In genomic region chr6:26250806-26251075, GRCh38 we compare ENCODE assay signal across 9 cellular contexts.
DNase-seq lines count a peak whose midpoint lies in the region; ATAC-seq, FAIRE-seq and TF ChIP-seq lines count a peak whose summit lies in the region.
"Had no signal": no experiment of that assay in that cellular context is flagged by ENCODE, and none has a peak within 500 bp of the region (broad histone marks: within the 10 kb centered on the region; RNA-seq: fewer than 3 reads in every experiment).

No MANE protein-coding gene starts in this region.

- no peak for TF ChIP-seq CTCF in KMS-11 (conservative IDR thresholded peaks at IDR 0.05; ENCODE audit: low read depth, low read length)
- no peak for TF ChIP-seq CTCF in keratinocyte (optimal IDR thresholded peaks at IDR 0.05 in 1 of 3, IDR thresholded peaks at IDR 0.05 in 1 of 3, conservative IDR thresholded peaks at IDR 0.05 in 1 of 3; ENCODE audit: extremely low read depth in 1 of 3, insufficient read depth in 2 of 3, low read length in 3 of 3)

- peak overlapping the region; percentile 48 for H3K4me3 ChIP-seq in KMS-11 (IDR thresholded peaks at IDR 0.05; ENCODE audit: insufficient read depth, low read depth, low read length)
- peak overlapping the region; percentile 59 to 73 (median 70) for H3K4me3 ChIP-seq in keratinocyte (ENCODE audit: control insufficient read depth in 2 of 3, extremely low read depth in 1 of 3, insufficient read depth in 2 of 3, low read depth in 1 of 3, low read length in 3 of 3)
- H3K4me3 ChIP-seq in stomach smooth muscle (ENCODE audit: low read length in 2 of 2) = peak overlapping the region; percentile 67 to 71

- H3K9ac ChIP-seq in KMS-11 = peak overlapping the region; percentile 91
- peak overlapping the region; percentile 77 for H3K9ac ChIP-seq in keratinocyte (ENCODE audit: control insufficient read depth, extremely low read depth, insufficient read depth, low read length)
- H3K9ac ChIP-seq in stomach smooth muscle (ENCODE audit: low read length in 2 of 2) = no peak overlapping the region

- in situ Hi-C loops in ACHN (cut with HindIII; ENCODE audit: low pct_ligation_motif_present, low pct_unique_long_range_greater_than_20kb, low sequenced_read_pairs) = no loop called here

- H3K79me2 ChIP-seq in KMS-11 (ENCODE audit: insufficient read depth, low read depth) (peaks cover 13% of the 10 kb centered on the region; the same call in 1 of the 2 replicates), keratinocyte (ENCODE audit: control insufficient read depth, insufficient read depth, low read length) (no peaks in the 10 kb centered on the region)

- no peaks in the 10 kb centered on the region for H3K9me1 ChIP-seq in keratinocyte (ENCODE audit: control insufficient read depth, extremely low read depth, insufficient read depth, low read length)

- no peak for ATAC-seq in HG02938 (IDR thresholded peaks at IDR 0.05; ENCODE audit: unreplicated experiment)
- ATAC-seq: Panc1 had no signal

- H2AFZ ChIP-seq in KMS-11 (ENCODE audit: low read depth) (peak overlapping the region; percentile 83), keratinocyte (ENCODE audit: control insufficient read depth, low read length) (peak overlapping the region; percentile 91)

- H3K27ac ChIP-seq in KMS-11 (peak overlapping the region; percentile 93), keratinocyte (ENCODE audit: control insufficient read depth, insufficient read depth, low read length) (peak overlapping the region; percentile 74), stomach smooth muscle (ENCODE audit: low read length) (no peak overlapping the region), caudate nucleus (ENCODE audit: low read depth, low read length) (no peak overlapping the region)

- DNase-seq in DMS79 treated with DMSO at 0.1 percent for 48 hours (lab: John Stamatoyannopoulos, UW) (peak; percentile 69), astrocyte of the hippocampus (ENCODE audit: low read depth, low spot score) (peak; percentile 73), keratinocyte (ENCODE audit: low read depth, low spot score) (no peak), caudate nucleus (lab: John Stamatoyannopoulos, UW) (no peak), ACHN (no peak)

- H4K20me1 ChIP-seq in KMS-11 (ENCODE audit: insufficient read depth) (no peaks in the 10 kb centered on the region), keratinocyte (ENCODE audit: control insufficient read depth, extremely low read depth, insufficient read depth, low read length) (no peaks in the 10 kb centered on the region)

- H3K36me3 ChIP-seq in KMS-11 (ENCODE audit: insufficient read depth) (no peaks in the 10 kb centered on the region), keratinocyte (ENCODE audit: control insufficient read depth in 2 of 2, extremely low read depth in 1 of 2, insufficient read depth in 2 of 2, low read length in 2 of 2) (no peaks in the 10 kb centered on the region), stomach smooth muscle (ENCODE audit: control insufficient read depth in 2 of 2, insufficient read depth in 2 of 2, low read length in 2 of 2) (no peaks in the 10 kb centered on the region)

- H3K27me3 ChIP-seq in KMS-11 (ENCODE audit: insufficient read depth, low read depth) (no peaks in the 10 kb centered on the region), keratinocyte (ENCODE audit: control insufficient read depth, extremely low read depth, insufficient read depth, low read length) (no peaks in the 10 kb centered on the region), stomach smooth muscle (ENCODE audit: control insufficient read depth in 1 of 2, insufficient read depth in 2 of 2, low read length in 2 of 2) (peaks cover 39 to 46% of the 10 kb centered on the region in 2 donors)

- peak overlapping the region; percentile 89 for H3K4me2 ChIP-seq in KMS-11
- H3K4me2 ChIP-seq in keratinocyte (ENCODE audit: control insufficient read depth, extremely low read depth, insufficient read depth, low read depth, low read length) = peak overlapping the region; percentile 96

- dilution Hi-C loops in keratinocyte (cut with MboI; ENCODE audit: extremely low pct_ligation_motif_present, low sequenced_read_pairs) = no loop called here

- peaks cover 20% of the 10 kb centered on the region for H3K4me1 ChIP-seq in KMS-11 (ENCODE audit: low read depth, poor library complexity, severe bottlenecking)
- peaks cover 9% of the 10 kb centered on the region for H3K4me1 ChIP-seq in keratinocyte (ENCODE audit: control insufficient read depth, extremely low read depth, insufficient read depth, low read length)
- H3K4me1 ChIP-seq in stomach smooth muscle (ENCODE audit: control insufficient read depth, insufficient read depth, low read length) = peaks cover 6% of the 10 kb centered on the region

- no peak for FAIRE-seq in keratinocyte (lab: Jason Lieb, UNC)

- H3K9me3 ChIP-seq in keratinocyte (ENCODE audit: control insufficient read depth, low read depth, low read length) (no peaks in the 10 kb centered on the region), stomach smooth muscle (ENCODE audit: control insufficient read depth in 2 of 2, low read length in 2 of 2) (no peaks in the 10 kb centered on the region)

Comparison
In these comparisons a context has a peak if more than half of its experiments do, and no peak if none do; other contexts are left out.
1. DNase-seq: peak in DMS79 treated with DMSO at 0.1 percent for 48 hours (single experiment) and astrocyte of the hippocampus (single experiment); none in keratinocyte (single experiment), caudate nucleus (0 of 61) and ACHN (single experiment).
2. H3K27ac ChIP-seq: peak in KMS-11 (single experiment) and keratinocyte (single experiment); none in stomach smooth muscle (single experiment) and caudate nucleus (single experiment).
3. H3K9ac ChIP-seq: peak in KMS-11 (single experiment) and keratinocyte (single experiment); none in stomach smooth muscle (0 of 2).
4. Peak in every context shown above with its lines, with median percentiles within 50 percentile points of each other: H3K4me3 ChIP-seq.